ENCODE assay signal across 16 cellular contexts in genomic region chrX:49978191-49978590, GRCh38.
"Had no signal": no experiment of that assay in that cellular context is flagged by ENCODE, and none has a peak within 500 bp of the region (broad histone marks: within the 10 kb centered on the region; RNA-seq: fewer than 3 reads in every experiment).

No MANE protein-coding gene starts in this region.

- DNase-seq: activated B cell treated with CpG ODN at 0.5 μM for 24 hours; activated CD4-positive, alpha-beta T cell treated with anti-CD3 and anti-CD28 coated beads, Interleukin-2, amount 10 ng/mL, durations not matched to agents 24 days and 14 days; activated CD8-positive, alpha-beta memory T cell treated with anti-CD3 and anti-CD28 coated beads for 24 hours; activated naive CD4-positive, alpha-beta T cell treated with anti-CD3 and anti-CD28 coated beads for 36 hours; effector memory CD8-positive, alpha-beta T cell; erythroblast; heart left ventricle; left colon; naive thymus-derived CD8-positive, alpha-beta T cell; nucleus accumbens; stimulated activated CD4-positive, alpha-beta T cell treated with anti-CD3 and anti-CD28 coated beads, Interleukin-12 subunit alpha, Interleukin-12 subunit beta, amount 100 ng/mL, for 4 hours; stimulated activated naive CD4-positive, alpha-beta T cell treated with Interleukin-2 at 50 U/mL for 16 hours; T-helper 1 cell had no signal

- ATAC-seq: effector memory CD8-positive, alpha-beta T cell; heart left ventricle; left colon; naive thymus-derived CD8-positive, alpha-beta T cell; sciatic nerve had no signal

- H3K27ac Mint-ChIP-seq: activated CD4-positive, alpha-beta T cell treated with anti-CD3 and anti-CD28 coated beads, Interleukin-2, amount 10 ng/mL, durations not matched to agents 24 days and 14 days; activated naive CD4-positive, alpha-beta T cell treated with anti-CD3 and anti-CD28 coated beads for 36 hours; effector memory CD8-positive, alpha-beta T cell had no signal

- H3K4me1 Mint-ChIP-seq: activated CD4-positive, alpha-beta T cell treated with anti-CD3 and anti-CD28 coated beads, Interleukin-2, amount 10 ng/mL, durations not matched to agents 24 days and 14 days had no signal

- H3K9me3 Mint-ChIP-seq: activated B cell treated with CpG ODN at 0.5 μM for 24 hours; activated CD4-positive, alpha-beta T cell treated with anti-CD3 and anti-CD28 coated beads, Interleukin-2, amount 10 ng/mL, durations not matched to agents 24 days and 14 days; activated naive CD4-positive, alpha-beta T cell treated with anti-CD3 and anti-CD28 coated beads for 36 hours; effector memory CD8-positive, alpha-beta T cell; naive thymus-derived CD8-positive, alpha-beta T cell had no signal

- H3K27me3 Mint-ChIP-seq: activated B cell treated with CpG ODN at 0.5 μM for 24 hours; activated CD4-positive, alpha-beta T cell treated with anti-CD3 and anti-CD28 coated beads, Interleukin-2, amount 10 ng/mL, durations not matched to agents 24 days and 14 days; effector memory CD8-positive, alpha-beta T cell; naive thymus-derived CD8-positive, alpha-beta T cell had no signal

- H3K4me3 ChIP-seq: heart left ventricle, lung, prostate gland had no signal

- H3K4me3 Mint-ChIP-seq: activated B cell treated with CpG ODN at 0.5 μM for 24 hours; activated CD4-positive, alpha-beta T cell treated with anti-CD3 and anti-CD28 coated beads, Interleukin-2, amount 10 ng/mL, durations not matched to agents 24 days and 14 days; activated naive CD4-positive, alpha-beta T cell treated with anti-CD3 and anti-CD28 coated beads for 36 hours; effector memory CD8-positive, alpha-beta T cell; naive thymus-derived CD8-positive, alpha-beta T cell had no signal
